8 cellular contexts compared by ENCODE assay signal in genomic region chr11:129766858-129767604, GRCh38. TPM values are rescaled to one million over a fixed set of nuclear protein-coding genes. Genes with fewer than 3 reads are reported as not detected.
DNase-seq lines count a peak whose midpoint lies in the region; ATAC-seq and TF ChIP-seq lines count a peak whose summit lies in the region.

No MANE protein-coding gene starts in this region.

- H3K36me3 ChIP-seq in HAP-1 (replicated peaks) (no peaks in the 10 kb centered on the region), upper lobe of right lung (no peaks in the 10 kb centered on the region)

- TF ChIP-seq CTCF in epithelial cell of proximal tubule (conservative IDR thresholded peaks at IDR 0.05; ENCODE audit: low read depth, low read length), result peak; percentile 68
- peak; percentile 45 for TF ChIP-seq CTCF in upper lobe of right lung (IDR thresholded peaks at IDR 0.05)

- DNase-seq in D341Med (ENCODE audit: low spot score), result peak; percentile 63
- DNase-seq in HAP-1 (ENCODE audit: low spot score in 2 of 2), result peak; percentile 34 to 67
- peak; percentile 50 for DNase-seq in RPMI8226
- DNase-seq in epithelial cell of proximal tubule (ENCODE audit: low read depth), result no peak
- DNase-seq in upper lobe of right lung, result no peak

- intact Hi-C loops in upper lobe of right lung (cut with DNase I), result no loop called here

- no peaks in the 10 kb centered on the region for H3K4me1 ChIP-seq in HAP-1
- no peaks in the 10 kb centered on the region for H3K4me1 ChIP-seq in upper lobe of right lung

- H3K4me3 ChIP-seq in HAP-1 (no peak overlapping the region), epithelial cell of proximal tubule (ENCODE audit: low read depth, low read length) (no peak overlapping the region), upper lobe of right lung (no peak overlapping the region)

- ATAC-seq in upper lobe of right lung (peak; percentile 81), HG02678 (IDR thresholded peaks at IDR 0.05; ENCODE audit: unreplicated experiment) (no peak), GM21360 (IDR thresholded peaks at IDR 0.05; ENCODE audit: unreplicated experiment) (no peak), HG02763 (IDR thresholded peaks at IDR 0.05; ENCODE audit: unreplicated experiment) (no peak)

- in situ Hi-C loops in HAP-1 (cut with MboI; ENCODE audit: low sequenced_read_pairs), result loop anchor here (25.0 kb wide), 1 partner anchor 880 kb away; the partner anchor contains the start of gene KCNJ5

- H3K9me3 ChIP-seq in HAP-1 (no peaks in the 10 kb centered on the region), upper lobe of right lung (peaks cover 4% of the 10 kb centered on the region)

- H3K27ac ChIP-seq in upper lobe of right lung, result no peak overlapping the region

- H3K27me3 ChIP-seq in HAP-1 (ENCODE audit: low read depth), result no peaks in the 10 kb centered on the region
- H3K27me3 ChIP-seq in upper lobe of right lung, result no peaks in the 10 kb centered on the region

RNA-seq across cellular contexts. Expression of gene TMEM45B, which starts 48.6 kb away (rescaled TPM):
- total RNA-seq in epithelial cell of proximal tubule, result 1.4 and 2.7 TPM in 2 replicates
- total RNA-seq in upper lobe of right lung, result 16.4 TPM

Comparison
In these comparisons a context has a peak if more than half of its experiments do, and no peak if none do; other contexts are left out.
1. DNase-seq: peak in D341Med (single experiment), HAP-1 (2 of 2) and RPMI8226 (single experiment); none in epithelial cell of proximal tubule (single experiment) and upper lobe of right lung (single experiment).